ENCODE assay signal across 11 cellular contexts in the genomic region with DNA sequence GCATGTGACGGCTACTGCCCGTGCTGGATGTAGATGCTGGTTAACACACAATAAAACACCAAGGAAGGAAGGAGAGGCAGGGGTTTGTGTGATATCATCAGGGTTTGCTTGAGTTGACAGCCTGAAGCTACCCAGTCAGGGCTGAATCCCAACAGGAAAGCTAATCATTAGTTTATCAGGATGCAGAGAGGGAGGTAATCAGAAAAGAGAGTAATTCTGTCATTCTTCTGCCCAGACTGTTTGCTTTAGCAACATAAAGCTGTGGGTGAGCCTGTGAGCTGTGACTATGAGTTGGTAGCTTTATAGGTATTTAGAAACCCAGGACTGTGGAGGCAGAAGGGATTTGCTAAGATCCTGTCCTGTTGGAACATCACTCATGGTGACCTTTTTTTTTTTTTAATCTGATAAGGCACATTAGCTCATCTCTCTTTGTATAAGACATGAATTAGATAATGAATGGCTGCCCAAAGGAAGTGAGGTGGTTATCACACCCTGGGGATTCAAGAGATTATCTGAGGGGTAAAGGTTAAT.
DNase-seq lines count a peak whose midpoint lies in the region; ATAC-seq and TF ChIP-seq lines count a peak whose summit lies in the region.
"Had no signal": no experiment of that assay in that cellular context is flagged by ENCODE, and none has a peak within 500 bp of the region (broad histone marks: within the 10 kb centered on the region; RNA-seq: fewer than 3 reads in every experiment).

No MANE protein-coding gene starts in this region.

- H3K4me1 ChIP-seq in adipocyte (ENCODE audit: control insufficient read depth, insufficient read depth, low read length) (peaks cover 22% of the 10 kb centered on the region), subcutaneous abdominal adipose tissue (ENCODE audit: control insufficient read depth in 5 of 5, insufficient read depth in 5 of 5, low read length in 5 of 5) (peaks cover 0 to 32% (median 12%) of the 10 kb centered on the region in 5 donors)

- no peaks in the 10 kb centered on the region for H3K36me3 Mint-ChIP-seq in activated CD8-positive, alpha-beta T cell treated with anti-CD3 and anti-CD28 coated beads for 36 hours (ENCODE audit: low read depth)

- peaks cover 10% of the 10 kb centered on the region for H3K27me3 Mint-ChIP-seq in activated CD8-positive, alpha-beta T cell treated with anti-CD3 and anti-CD28 coated beads for 36 hours

- peak overlapping the region; percentile 62 for H3K27ac ChIP-seq in subcutaneous abdominal adipose tissue (ENCODE audit: low read depth, low read length)

- no peaks in the 10 kb centered on the region for H3K36me3 ChIP-seq in adipocyte (ENCODE audit: control insufficient read depth, insufficient read depth, low read length, severe bottlenecking)
- no peaks in the 10 kb centered on the region for H3K36me3 ChIP-seq in subcutaneous abdominal adipose tissue (ENCODE audit: control insufficient read depth in 5 of 5, insufficient read depth in 5 of 5, low read length in 5 of 5)

- no peak overlapping the region for H3K4me3 Mint-ChIP-seq in activated CD8-positive, alpha-beta T cell treated with anti-CD3 and anti-CD28 coated beads for 36 hours
- H3K4me3 Mint-ChIP-seq: central memory CD8-positive, alpha-beta T cell had no signal

- H3K9me3 ChIP-seq in adipocyte (ENCODE audit: control insufficient read depth, low read length), result no peaks in the 10 kb centered on the region
- H3K9me3 ChIP-seq in subcutaneous abdominal adipose tissue (ENCODE audit: control insufficient read depth in 5 of 5, low read length in 5 of 5), result no peaks in the 10 kb centered on the region

- H3K4me3 ChIP-seq in adipocyte (ENCODE audit: low read length), result no peak overlapping the region
- no peak overlapping the region for H3K4me3 ChIP-seq in subcutaneous abdominal adipose tissue (ENCODE audit: low read depth in 1 of 5, low read length in 5 of 5)

- no peaks in the 10 kb centered on the region for H3K9me3 Mint-ChIP-seq in activated CD8-positive, alpha-beta T cell treated with anti-CD3 and anti-CD28 coated beads for 36 hours
- H3K9me3 Mint-ChIP-seq: central memory CD8-positive, alpha-beta T cell had no signal

- CTCF ChIA-PET in activated CD8-positive, alpha-beta T cell treated with anti-CD3 and anti-CD28 coated beads for 36 hours (lab: Charles Lee), result no interaction called here

- intact Hi-C loops in left colon (cut with DNase I, micrococcal nuclease), result no loop called here
- intact Hi-C loops in activated CD8-positive, alpha-beta T cell treated with anti-CD3 and anti-CD28 coated beads for 36 hours (cut with micrococcal nuclease), result no loop called here

- ATAC-seq in left colon, result peak; percentile 62
- no peak for ATAC-seq in GM21528 (IDR thresholded peaks at IDR 0.05; ENCODE audit: low FRiP score, unreplicated experiment)
- no peak for ATAC-seq in activated CD8-positive, alpha-beta T cell treated with anti-CD3 and anti-CD28 coated beads for 36 hours

- H3K4me1 Mint-ChIP-seq in activated CD8-positive, alpha-beta T cell treated with anti-CD3 and anti-CD28 coated beads for 36 hours (ENCODE audit: low read depth), result no peaks in the 10 kb centered on the region
- H3K4me1 Mint-ChIP-seq: central memory CD8-positive, alpha-beta T cell had no signal

- no peaks in the 10 kb centered on the region for H3K27me3 ChIP-seq in adipocyte (replicated peaks; ENCODE audit: control insufficient read depth, insufficient read depth, low read length)
- no peaks in the 10 kb centered on the region for H3K27me3 ChIP-seq in subcutaneous abdominal adipose tissue (ENCODE audit: control insufficient read depth in 5 of 5, insufficient read depth in 4 of 5, low read length in 5 of 5)

- H3K9ac ChIP-seq in adipocyte (ENCODE audit: low read length) (no peak overlapping the region), subcutaneous abdominal adipose tissue (ENCODE audit: low read length in 5 of 5) (no peak overlapping the region)

- DNase-seq in NCI-H146 treated with DMSO at 0.1 percent for 48 hours (lab: John Stamatoyannopoulos, UW; ENCODE audit: unreplicated experiment), result peak; percentile 89
- peak; percentile 27 for DNase-seq in adipocyte (ENCODE audit: low read depth)
- DNase-seq in left colon, result no peak
- no peak for DNase-seq in activated CD8-positive, alpha-beta T cell treated with anti-CD3 and anti-CD28 coated beads for 36 hours
- no peak for DNase-seq in NK-92 (lab: John Stamatoyannopoulos, UW; ENCODE audit: unreplicated experiment)
- DNase-seq: foreskin fibroblast; stimulated activated CD4-positive, alpha-beta T cell treated with anti-CD3 and anti-CD28 coated beads, Interleukin-15, amount 100 ng/mL, for 24 hours; stimulated activated naive CD4-positive, alpha-beta T cell treated with Interleukin-2 at 50 U/mL for 16 hours had no signal

- POLR2A ChIA-PET in activated CD8-positive, alpha-beta T cell treated with anti-CD3 and anti-CD28 coated beads for 36 hours (lab: Charles Lee), result no interaction called here

- H3K27ac Mint-ChIP-seq in activated CD8-positive, alpha-beta T cell treated with anti-CD3 and anti-CD28 coated beads for 36 hours, result no peak overlapping the region

- no peak for TF ChIP-seq CTCF in activated CD8-positive, alpha-beta T cell treated with anti-CD3 and anti-CD28 coated beads for 36 hours (IDR thresholded peaks at IDR 0.05)

Comparison
In these comparisons a context has a peak if more than half of its experiments do, and no peak if none do; other contexts are left out.
1. DNase-seq: peak in NCI-H146 treated with DMSO at 0.1 percent for 48 hours (single experiment) and adipocyte (single experiment); none in left colon (0 of 2), activated CD8-positive, alpha-beta T cell treated with anti-CD3 and anti-CD28 coated beads for 36 hours (single experiment) and NK-92 (single experiment).